11 cellular contexts compared by ENCODE assay signal in genomic region chr15:74983725-74984231, GRCh38. TPM values are rescaled to one million over a fixed set of nuclear protein-coding genes. Genes with fewer than 3 reads are reported as not detected.
DNase-seq lines count a peak whose midpoint lies in the region; ATAC-seq and TF ChIP-seq lines count a peak whose summit lies in the region.
"Had no signal": no experiment of that assay in that cellular context is flagged by ENCODE, and none has a peak within 500 bp of the region (broad histone marks: within the 10 kb centered on the region; RNA-seq: fewer than 3 reads in every experiment).

No MANE protein-coding gene starts in this region.

- peaks cover 11% of the 10 kb centered on the region for H3K4me1 Mint-ChIP-seq in activated CD4-positive, alpha-beta memory T cell treated with anti-CD3 and anti-CD28 coated beads for 36 hours (ENCODE audit: low read depth)
- H3K4me1 Mint-ChIP-seq in naive thymus-derived CD8-positive, alpha-beta T cell = peaks cover 0 to 6% (median 0%) of the 10 kb centered on the region in 4 donors

- H3K27me3 ChIP-seq in GM06990 (replicated peaks; ENCODE audit: control insufficient read depth, insufficient read depth, low read length) (no peaks in the 10 kb centered on the region), testis (no peaks in the 10 kb centered on the region)
- H3K27me3 ChIP-seq: cardiac muscle cell, upper lobe of left lung had no signal

- H3K4me3 ChIP-seq in GM06990 (replicated peaks; ENCODE audit: low read depth, low read length) = no peak overlapping the region
- H3K4me3 ChIP-seq in mucosa of descending colon = no peak overlapping the region
- H3K4me3 ChIP-seq in testis = no peak overlapping the region
- H3K4me3 ChIP-seq: cardiac muscle cell, heart right ventricle, upper lobe of left lung had no signal

- peaks cover 24% of the 10 kb centered on the region for H3K27me3 Mint-ChIP-seq in activated CD4-positive, alpha-beta memory T cell treated with anti-CD3 and anti-CD28 coated beads for 36 hours
- peaks cover 9 to 31% (median 12%) of the 10 kb centered on the region in 5 donors for H3K27me3 Mint-ChIP-seq in naive thymus-derived CD8-positive, alpha-beta T cell

- H3K27ac ChIP-seq in testis = no peak overlapping the region
- H3K27ac ChIP-seq: cardiac muscle cell, heart right ventricle, upper lobe of left lung had no signal

- H3K9me3 Mint-ChIP-seq in activated CD4-positive, alpha-beta memory T cell treated with anti-CD3 and anti-CD28 coated beads for 36 hours = no peaks in the 10 kb centered on the region
- H3K9me3 Mint-ChIP-seq in naive thymus-derived CD8-positive, alpha-beta T cell = no peaks in the 10 kb centered on the region

- TF ChIP-seq CTCF in GM06990 (IDR thresholded peaks at IDR 0.05; ENCODE audit: insufficient read depth, low read length, poor library complexity, severe bottlenecking) = no peak
- no peak for TF ChIP-seq CTCF in mucosa of descending colon (IDR thresholded peaks at IDR 0.05)
- TF ChIP-seq CTCF in testis (IDR thresholded peaks at IDR 0.05) = no peak

- H3K4me1 ChIP-seq in mucosa of descending colon (ENCODE audit: low read depth) = peaks cover 6% of the 10 kb centered on the region
- no peaks in the 10 kb centered on the region for H3K4me1 ChIP-seq in testis
- H3K4me1 ChIP-seq: heart right ventricle, upper lobe of left lung had no signal

- H3K27ac Mint-ChIP-seq in activated CD4-positive, alpha-beta memory T cell treated with anti-CD3 and anti-CD28 coated beads for 36 hours = peak overlapping the region; percentile 46
- no peak overlapping the region for H3K27ac Mint-ChIP-seq in naive thymus-derived CD8-positive, alpha-beta T cell

- intact Hi-C loops in activated CD4-positive, alpha-beta memory T cell treated with anti-CD3 and anti-CD28 coated beads for 36 hours (cut with micrococcal nuclease) = loop anchor here (1.0 to 2.0 kb wide), 2 partner anchors 22 to 27 kb away; partner anchors contain the start of gene RPP25
- intact Hi-C loops in mucosa of descending colon (cut with DNase I, micrococcal nuclease) (no loop called here), testis (cut with DNase I; ENCODE audit: low total_unique reads) (no loop called here)

- H3K36me3 ChIP-seq in GM06990 (ENCODE audit: control insufficient read depth, insufficient read depth, low read length) = no peaks in the 10 kb centered on the region
- H3K36me3 ChIP-seq in mucosa of descending colon (ENCODE audit: low read depth) = no peaks in the 10 kb centered on the region
- no peaks in the 10 kb centered on the region for H3K36me3 ChIP-seq in testis (ENCODE audit: low read depth, missing control alignments)
- H3K36me3 ChIP-seq: cardiac muscle cell, heart right ventricle, upper lobe of left lung had no signal

- CTCF ChIA-PET in activated CD4-positive, alpha-beta memory T cell treated with anti-CD3 and anti-CD28 coated beads for 36 hours (lab: Charles Lee) = interaction anchor here (1.0 kb wide), 1 partner anchor 27 kb away, joined by 5 read pairs; the partner anchor contains the start of gene RPP25

- H3K9me3 ChIP-seq in mucosa of descending colon (no peaks in the 10 kb centered on the region), testis (no peaks in the 10 kb centered on the region)
- H3K9me3 ChIP-seq: heart right ventricle, upper lobe of left lung had no signal

- DNase-seq in GM06990 (ENCODE audit: extremely low read depth, insufficient read length) = peak; percentile 44
- peak; percentile 78 for DNase-seq in activated CD4-positive, alpha-beta memory T cell treated with anti-CD3 and anti-CD28 coated beads for 36 hours
- no peak for DNase-seq in mucosa of descending colon
- no peak for DNase-seq in NCI-H1092 (lab: John Stamatoyannopoulos, UW)
- DNase-seq in testis = no peak
- no peak for DNase-seq in islet precursor cell
- no peak for DNase-seq in naive thymus-derived CD8-positive, alpha-beta T cell
- DNase-seq: heart right ventricle, upper lobe of left lung had no signal

- POLR2A ChIA-PET in activated CD4-positive, alpha-beta memory T cell treated with anti-CD3 and anti-CD28 coated beads for 36 hours (lab: Charles Lee) = interaction anchor here (0.6 kb wide), 1 partner anchor 102 kb away, joined by 4 read pairs; no protein-coding TSS in a partner anchor
- POLR2A ChIA-PET in naive thymus-derived CD8-positive, alpha-beta T cell (lab: Charles Lee) = no interaction called here

- WGBS in testis, 2 donors = 40 to 58% methylated on average over 4 of the region's 4 CpGs

- H3K36me3 Mint-ChIP-seq in activated CD4-positive, alpha-beta memory T cell treated with anti-CD3 and anti-CD28 coated beads for 36 hours = no peaks in the 10 kb centered on the region
- H3K36me3 Mint-ChIP-seq in naive thymus-derived CD8-positive, alpha-beta T cell = no peaks in the 10 kb centered on the region

- no peak overlapping the region for H3K4me3 Mint-ChIP-seq in activated CD4-positive, alpha-beta memory T cell treated with anti-CD3 and anti-CD28 coated beads for 36 hours
- no peak overlapping the region for H3K4me3 Mint-ChIP-seq in naive thymus-derived CD8-positive, alpha-beta T cell

- ATAC-seq in HG03097 (IDR thresholded peaks at IDR 0.05; ENCODE audit: low FRiP score, unreplicated experiment) = peak; percentile 62
- ATAC-seq in mucosa of descending colon = peak; percentile 79
- no peak for ATAC-seq in naive thymus-derived CD8-positive, alpha-beta T cell
- ATAC-seq: heart right ventricle had no signal

- no peak for TF ChIP-seq POLR2A in testis (IDR thresholded peaks at IDR 0.05)

RNA-seq across cellular contexts. Expression of gene SCAMP5, which starts 11.6 kb away (rescaled TPM):
- total RNA-seq in activated CD4-positive, alpha-beta memory T cell treated with anti-CD3 and anti-CD28 coated beads for 36 hours = under 1 TPM; 0.19 to 0.33 TPM
- 10 to 100 TPM in 1 of 3 donors, 1 to 10 TPM in 2; 7.3 to 10.8 (median 7.4) TPM for total RNA-seq in mucosa of descending colon
- 10 to 100 TPM; 25.3 to 37.0 TPM for total RNA-seq in testis
- 27.4 TPM for polyA plus RNA-seq in testis (ENCODE audit: insufficient read depth, low read depth, low replicate concordance)
- total RNA-seq in naive thymus-derived CD8-positive, alpha-beta T cell = under 1 TPM; 0.23 to 0.36 TPM
- under 1 TPM in 2 of 3 donors, not detected in 1; 0.09 to 0.19 TPM for polyA plus RNA-seq in naive thymus-derived CD8-positive, alpha-beta T cell

RNA-seq across cellular contexts. Expression of gene RPP25, which starts 27.2 kb away (rescaled TPM):
- total RNA-seq in activated CD4-positive, alpha-beta memory T cell treated with anti-CD3 and anti-CD28 coated beads for 36 hours = 1 to 10 TPM; 3.8 TPM
- total RNA-seq in mucosa of descending colon (10 to 100 TPM in 2 of 3 donors, 1 to 10 TPM in 1; 8.9 to 13.6 (median 12.3) TPM), testis (10 to 100 TPM in 1 of 2 donors, 1 to 10 TPM in 1; 6.5 to 15.9 TPM)
- polyA plus RNA-seq in testis (ENCODE audit: insufficient read depth, low read depth, low replicate concordance) = 6.8 TPM
- 1 to 10 TPM; 3.8 to 4.1 TPM for total RNA-seq in naive thymus-derived CD8-positive, alpha-beta T cell
- polyA plus RNA-seq in naive thymus-derived CD8-positive, alpha-beta T cell = 1 to 10 TPM; 2.8 to 4.3 (median 4.2) TPM

RNA-seq across cellular contexts. Expression of gene PPCDC, which starts 39.6 kb away (rescaled TPM):
- 10 to 100 TPM; 16.3 to 18.8 TPM for total RNA-seq in activated CD4-positive, alpha-beta memory T cell treated with anti-CD3 and anti-CD28 coated beads for 36 hours
- total RNA-seq in mucosa of descending colon (10 to 100 TPM; 12.4 to 18.9 (median 18.2) TPM), testis (10 to 100 TPM; 23.6 to 31.6 TPM)
- polyA plus RNA-seq in testis (ENCODE audit: insufficient read depth, low read depth, low replicate concordance) = 18.0 TPM
- total RNA-seq in naive thymus-derived CD8-positive, alpha-beta T cell = 10 to 100 TPM; 13.4 to 15.7 TPM
- polyA plus RNA-seq in naive thymus-derived CD8-positive, alpha-beta T cell = 10 to 100 TPM; 12.0 to 16.7 (median 13.0) TPM

RNA-seq across cellular contexts. Expression of gene COX5A, which starts 45.9 kb away (rescaled TPM):
- 100 to 1,000 TPM; 322 TPM for total RNA-seq in activated CD4-positive, alpha-beta memory T cell treated with anti-CD3 and anti-CD28 coated beads for 36 hours
- total RNA-seq in mucosa of descending colon (100 to 1,000 TPM; 312 to 673 (median 597) TPM), testis (100 to 1,000 TPM in 1 of 2 donors, 10 to 100 TPM in 1; 77.4 to 107 TPM)
- 426 TPM for polyA plus RNA-seq in testis (ENCODE audit: insufficient read depth, low read depth, low replicate concordance)
- 10 to 100 TPM; 60.0 to 66.0 TPM for total RNA-seq in naive thymus-derived CD8-positive, alpha-beta T cell
- polyA plus RNA-seq in naive thymus-derived CD8-positive, alpha-beta T cell = 100 to 1,000 TPM; 268 to 362 (median 276) TPM

Comparison
In these comparisons a context has a peak if more than half of its experiments do, and no peak if none do; other contexts are left out.
1. DNase-seq: peak in GM06990 (single experiment) and activated CD4-positive, alpha-beta memory T cell treated with anti-CD3 and anti-CD28 coated beads for 36 hours (single experiment); none in mucosa of descending colon (0 of 3), NCI-H1092 (single experiment), testis (single experiment), islet precursor cell (single experiment) and naive thymus-derived CD8-positive, alpha-beta T cell (0 of 10).
2. ATAC-seq: peak in HG03097 (single experiment) and mucosa of descending colon (single experiment); none in naive thymus-derived CD8-positive, alpha-beta T cell (0 of 2).
3. RNA of gene SCAMP5, which starts 11.6 kb away (total RNA-seq): 25.3 to 37.0 TPM in testis and 7.3 to 10.8 TPM in mucosa of descending colon; 0.23 to 0.36 TPM in naive thymus-derived CD8-positive, alpha-beta T cell and 0.19 to 0.33 TPM in activated CD4-positive, alpha-beta memory T cell treated with anti-CD3 and anti-CD28 coated beads for 36 hours; every median in the first group is over 4 times any median in the second.